ENCODE assay signal across 13 cellular contexts in genomic region chr13:51557875-51558604, GRCh38. TPM values are rescaled to one million over a fixed set of nuclear protein-coding genes. Genes with fewer than 3 reads are reported as not detected.
DNase-seq lines count a peak whose midpoint lies in the region; ATAC-seq, FAIRE-seq and TF ChIP-seq lines count a peak whose summit lies in the region.
"Had no signal": no experiment of that assay in that cellular context is flagged by ENCODE, and none has a peak within 500 bp of the region (broad histone marks: within the 10 kb centered on the region; RNA-seq: fewer than 3 reads in every experiment).

No MANE protein-coding gene starts in this region.

- CTCF ChIA-PET in mammary epithelial cell (lab: Charles Lee; ENCODE audit: low non-redundant PET): no interaction called here

- H3K27me3 ChIP-seq in mammary epithelial cell (ENCODE audit: insufficient read depth, low read length) (no peaks in the 10 kb centered on the region), left lung (no peaks in the 10 kb centered on the region), ascending aorta (no peaks in the 10 kb centered on the region)
- H3K27me3 ChIP-seq: right lobe of liver had no signal

- no peak for FAIRE-seq in HTR-8/SVneo (lab: Jason Lieb, UNC)

- no TSS peak for BruUV-seq in mammary epithelial cell (replicated peaks; lab: Mats Ljungman, UMichigan)

- H3K4me2 ChIP-seq in mammary epithelial cell (ENCODE audit: insufficient read depth, low read depth, low read length): peak overlapping the region; percentile 66

- H3K9ac ChIP-seq in mammary epithelial cell (ENCODE audit: insufficient read depth, low read length): peak overlapping the region; percentile 11

- dilution Hi-C loops in mammary epithelial cell (cut with HindIII; ENCODE audit: low sequenced_read_pairs): no loop called here

- H3K36me3 ChIP-seq in mammary epithelial cell (ENCODE audit: insufficient read depth, low read length) (no peaks in the 10 kb centered on the region), left lung (no peaks in the 10 kb centered on the region), ascending aorta (no peaks in the 10 kb centered on the region)
- H3K36me3 ChIP-seq: right lobe of liver, thoracic aorta had no signal

- H2AFZ ChIP-seq in mammary epithelial cell (ENCODE audit: low read depth, low read length): peak overlapping the region; percentile 80

- H3K79me2 ChIP-seq in mammary epithelial cell (ENCODE audit: insufficient read depth, low read length): no peaks in the 10 kb centered on the region

- in situ Hi-C loops in mammary epithelial cell (cut with MboI; ENCODE audit: low sequenced_read_pairs in 2 of 2): no loop called here

- DNase-seq in AG08396 (ENCODE audit: low spot score): peak; percentile 48
- peak; percentile 27 for DNase-seq in HTR-8/SVneo (ENCODE audit: insufficient read length, low spot score)
- DNase-seq in mammary epithelial cell: peak; percentile 86
- no peak for DNase-seq in left lung
- no peak for DNase-seq in NCI-H446 treated with DMSO at 0.1 percent for 48 hours (lab: John Stamatoyannopoulos, UW)
- no peak for DNase-seq in ascending aorta (ENCODE audit: low spot score in 2 of 2)
- DNase-seq: DMS79, NCI-H2227 treated with DMSO at 0.1 percent for 48 hours, right lobe of liver had no signal

- 16% methylated on average over 9 of the region's 9 CpGs for WGBS in mammary epithelial cell (ENCODE audit: low coverage, missing lambda C conversion rate)

- H3K27ac ChIP-seq in mammary epithelial cell (ENCODE audit: insufficient read depth, low read depth, low read length) (peak overlapping the region; percentile 73), left lung (peak overlapping the region in 1 of 2 donors; percentile 33), ascending aorta (no peak overlapping the region)
- H3K27ac ChIP-seq: right lobe of liver, thoracic aorta, VCaP had no signal

- no peak for TF ChIP-seq CTCF in mammary epithelial cell (conservative IDR thresholded peaks at IDR 0.05 in 1 of 2, IDR thresholded peaks at IDR 0.05 in 1 of 2; ENCODE audit: extremely low read depth in 1 of 2, insufficient read depth in 1 of 2, low read depth in 1 of 2, low read length in 2 of 2)
- no peak for TF ChIP-seq CTCF in left lung (IDR thresholded peaks at IDR 0.05)
- no peak for TF ChIP-seq CTCF in ascending aorta (IDR thresholded peaks at IDR 0.05)

- H3K9me3 ChIP-seq in mammary epithelial cell (replicated peaks; ENCODE audit: insufficient read depth, low read length): no peaks in the 10 kb centered on the region
- H3K9me3 ChIP-seq in left lung: no peaks in the 10 kb centered on the region
- H3K9me3 ChIP-seq in ascending aorta: no peaks in the 10 kb centered on the region
- H3K9me3 ChIP-seq: right lobe of liver, thoracic aorta had no signal

- ATAC-seq in left lung (peak; percentile 83), GM21367 (IDR thresholded peaks at IDR 0.05; ENCODE audit: unreplicated experiment) (no peak), GM21390 (IDR thresholded peaks at IDR 0.05; ENCODE audit: unreplicated experiment) (no peak)

- no peaks in the 10 kb centered on the region for H4K20me1 ChIP-seq in mammary epithelial cell (ENCODE audit: insufficient read depth, low read length)

- peak overlapping the region in 1 of 3 experiments; percentile 24 for H3K4me3 ChIP-seq in mammary epithelial cell (replicated peaks in 1 of 3; ENCODE audit: insufficient read depth in 1 of 3, low read depth in 2 of 3, low read length in 3 of 3)
- H3K4me3 ChIP-seq in left lung: no peak overlapping the region
- H3K4me3 ChIP-seq in ascending aorta: no peak overlapping the region
- H3K4me3 ChIP-seq: right lobe of liver, thoracic aorta had no signal

- intact Hi-C loops in mammary epithelial cell (cut with micrococcal nuclease) (loop anchor here (1.0 to 5.0 kb wide), 3 partner anchors 19 to 81 kb away; no protein-coding TSS in a partner anchor), left lung (cut with DNase I) (no loop called here), ascending aorta (cut with DNase I) (no loop called here)

- H3K4me1 ChIP-seq in mammary epithelial cell (ENCODE audit: insufficient read depth, low read length): peaks cover 35% of the 10 kb centered on the region
- H3K4me1 ChIP-seq in left lung: peaks cover 0 to 30% of the 10 kb centered on the region in 2 donors
- no peaks in the 10 kb centered on the region for H3K4me1 ChIP-seq in ascending aorta
- H3K4me1 ChIP-seq: right lobe of liver had no signal

RNA-seq across cellular contexts. Expression of gene WDFY2, which starts 26.2 kb away (rescaled TPM):
- total RNA-seq in mammary epithelial cell (10 to 100 TPM; 20.7 to 32.9 TPM), left lung (10 to 100 TPM in 1 of 2 donors, 1 to 10 TPM in 1; 9.7 to 15.4 TPM), ascending aorta (6.1 TPM)
- 7.4 TPM for polyA plus RNA-seq in mammary epithelial cell
- 35.2 TPM for polyA minus RNA-seq in mammary epithelial cell

Comparison
In these comparisons a context has a peak if more than half of its experiments do, and no peak if none do; other contexts are left out.
1. DNase-seq: peak in AG08396 (single experiment), HTR-8/SVneo (single experiment) and mammary epithelial cell (single experiment); none in left lung (0 of 2), NCI-H446 treated with DMSO at 0.1 percent for 48 hours (single experiment) and ascending aorta (0 of 2).